8 cellular contexts compared by ENCODE assay signal in the genomic region with DNA sequence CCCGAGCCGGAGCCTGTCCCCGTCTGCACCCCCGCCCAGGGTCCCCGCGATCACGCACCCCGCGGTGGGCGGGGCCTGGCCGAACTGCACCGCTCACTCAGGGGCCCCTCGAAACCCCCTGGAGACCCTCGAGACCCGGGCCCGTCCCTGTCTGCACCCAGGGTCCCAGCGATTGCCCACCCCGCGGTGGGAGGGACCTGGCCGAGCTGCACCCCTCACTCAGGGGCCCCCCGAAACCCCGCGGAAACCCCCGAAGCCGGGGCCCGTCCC. TPM values are rescaled to one million over a fixed set of nuclear protein-coding genes. Genes with fewer than 3 reads are reported as not detected.
DNase-seq lines count a peak whose midpoint lies in the region; ATAC-seq, FAIRE-seq and TF ChIP-seq lines count a peak whose summit lies in the region.

No MANE protein-coding gene starts in this region.

- H3K9ac ChIP-seq in HUES48 (ENCODE audit: low read depth, low read length), result peak overlapping the region; percentile 77; the same call in 1 of the 2 replicates

- H3K27me3 ChIP-seq in HUES48 (ENCODE audit: control insufficient read depth, insufficient read depth, low read length), result no peaks in the 10 kb centered on the region

- intact Hi-C loops in dendritic cell treated with granulocyte-macrophage colony-stimulating factor and Interleukin-4, amounts not matched to agents 40 ng/mL and 50 ng/mL, for 4 days (cut with micrococcal nuclease), result no loop called here

- peak overlapping the region; percentile 85 for H3K27ac Mint-ChIP-seq in dendritic cell treated with granulocyte-macrophage colony-stimulating factor and Interleukin-4, amounts not matched to agents 40 ng/mL and 50 ng/mL, for 4 days
- peak overlapping the region in 5 of 10 donors; percentile 70 to 92 (median 86) for H3K27ac Mint-ChIP-seq in naive thymus-derived CD8-positive, alpha-beta T cell

- no peak for TF ChIP-seq POLR2A in GM12891 (IDR thresholded peaks at IDR 0.05; ENCODE audit: low read depth, low read length)

- H3K36me3 Mint-ChIP-seq in dendritic cell treated with granulocyte-macrophage colony-stimulating factor and Interleukin-4, amounts not matched to agents 40 ng/mL and 50 ng/mL, for 4 days (ENCODE audit: low read depth), result peaks cover 7% of the 10 kb centered on the region
- H3K36me3 Mint-ChIP-seq in naive thymus-derived CD8-positive, alpha-beta T cell, result no peaks in the 10 kb centered on the region

- FAIRE-seq in GM12891 (lab: Jason Lieb, UNC), result no peak

- no peaks in the 10 kb centered on the region for H3K9me3 Mint-ChIP-seq in dendritic cell treated with granulocyte-macrophage colony-stimulating factor and Interleukin-4, amounts not matched to agents 40 ng/mL and 50 ng/mL, for 4 days
- no peaks in the 10 kb centered on the region for H3K9me3 Mint-ChIP-seq in naive thymus-derived CD8-positive, alpha-beta T cell

- no peaks in the 10 kb centered on the region for H3K9me3 ChIP-seq in HUES48 (ENCODE audit: control insufficient read depth, insufficient read depth, low read length)

- no peaks in the 10 kb centered on the region for H3K27me3 Mint-ChIP-seq in dendritic cell treated with granulocyte-macrophage colony-stimulating factor and Interleukin-4, amounts not matched to agents 40 ng/mL and 50 ng/mL, for 4 days
- peaks cover 0 to 4% (median 0%) of the 10 kb centered on the region in 5 donors for H3K27me3 Mint-ChIP-seq in naive thymus-derived CD8-positive, alpha-beta T cell

- POLR2A ChIA-PET in naive thymus-derived CD8-positive, alpha-beta T cell (lab: Charles Lee), result interaction anchor here (0.5 to 5.3 kb wide), 9 partner anchors 9 to 329 kb away, joined by 3 to 51 read pairs (median 4); a partner anchor contains a TSS

- H3K36me3 ChIP-seq in HUES48 (ENCODE audit: control insufficient read depth, insufficient read depth, low read length), result peaks cover 4% of the 10 kb centered on the region; the same call in 1 of the 2 replicates

- H3K4me1 ChIP-seq in HUES48 (ENCODE audit: control insufficient read depth, insufficient read depth, low read length), result no peaks in the 10 kb centered on the region; the same call in 1 of the 2 replicates

- peaks cover 35% of the 10 kb centered on the region for H3K4me1 Mint-ChIP-seq in dendritic cell treated with granulocyte-macrophage colony-stimulating factor and Interleukin-4, amounts not matched to agents 40 ng/mL and 50 ng/mL, for 4 days (ENCODE audit: low read depth)
- H3K4me1 Mint-ChIP-seq in naive thymus-derived CD8-positive, alpha-beta T cell, result peaks cover 12 to 26% (median 13%) of the 10 kb centered on the region in 4 donors

- peak; percentile 11 for ATAC-seq in GM18520 (IDR thresholded peaks at IDR 0.05; ENCODE audit: unreplicated experiment)
- ATAC-seq in naive thymus-derived CD8-positive, alpha-beta T cell, result peak in 1 of 2 donors; percentile 3

- peak in 1 of 10 donors; percentile 13 for DNase-seq in naive thymus-derived CD8-positive, alpha-beta T cell
- DNase-seq in Ammon's horn (ENCODE audit: low spot score) (no peak), HuH-7.5 (ENCODE audit: low spot score) (no peak), hypothalamus (lab: John Stamatoyannopoulos, UW) (no peak), GM12891 (ENCODE audit: insufficient read length, low spot score) (no peak)

- peak overlapping the region; percentile 81 for H3K4me3 Mint-ChIP-seq in dendritic cell treated with granulocyte-macrophage colony-stimulating factor and Interleukin-4, amounts not matched to agents 40 ng/mL and 50 ng/mL, for 4 days
- H3K4me3 Mint-ChIP-seq in naive thymus-derived CD8-positive, alpha-beta T cell, result peak overlapping the region; percentile 69 to 91 (median 79)

- peak overlapping the region; percentile 85 for H3K4me3 ChIP-seq in HUES48 (ENCODE audit: low read depth, low read length)

- peak overlapping the region; percentile 61 for H3K27ac ChIP-seq in HUES48 (ENCODE audit: low read depth, low read length)

TF ChIP-seq in GM12891, 5 proteins besides CTCF, POLR2A, EP300 and RAD21:
- no peak for TF ChIP-seq POU2F2 (IDR thresholded peaks at IDR 0.05; ENCODE audit: low read depth, low read length)
- no peak for TF ChIP-seq PAX5 (IDR thresholded peaks at IDR 0.05; ENCODE audit: insufficient read depth, low read length, severe bottlenecking)
- TF ChIP-seq TAF1 (IDR thresholded peaks at IDR 0.05; ENCODE audit: low read depth, low read length), result no peak
- TF ChIP-seq POLR2AphosphoS5 (IDR thresholded peaks at IDR 0.05; ENCODE audit: low read depth, low read length), result no peak
- no peak for TF ChIP-seq SPI1 (IDR thresholded peaks at IDR 0.05; ENCODE audit: low read depth, low read length)

RNA-seq across cellular contexts. Expression of a gene that starts 0.5 kb away (rescaled TPM):
- 10 to 100 TPM; 17.3 to 19.6 TPM for total RNA-seq in naive thymus-derived CD8-positive, alpha-beta T cell
- 10 to 100 TPM in 1 of 3 donors, 1 to 10 TPM in 2; 5.4 to 10.5 (median 7.4) TPM for polyA plus RNA-seq in naive thymus-derived CD8-positive, alpha-beta T cell
- polyA plus RNA-seq in GM12891 (2012; ENCODE audit: low read depth, missing spikeins), result 43.5 TPM

RNA-seq across cellular contexts. Expression of a gene that starts 19.7 kb away (rescaled TPM):
- 100 to 1,000 TPM; 108 to 115 TPM for total RNA-seq in naive thymus-derived CD8-positive, alpha-beta T cell
- 10 to 100 TPM; 41.0 to 57.3 (median 43.8) TPM for polyA plus RNA-seq in naive thymus-derived CD8-positive, alpha-beta T cell
- 138 TPM for polyA plus RNA-seq in GM12891 (2012; ENCODE audit: low read depth, missing spikeins)

RNA-seq across cellular contexts. Expression of a gene that starts 28.9 kb away (rescaled TPM):
- 10 to 100 TPM; 33.6 to 38.3 TPM for total RNA-seq in naive thymus-derived CD8-positive, alpha-beta T cell
- polyA plus RNA-seq in naive thymus-derived CD8-positive, alpha-beta T cell, result 10 to 100 TPM; 74.4 to 92.2 (median 83.0) TPM
- 60.4 TPM for polyA plus RNA-seq in GM12891 (2012; ENCODE audit: low read depth, missing spikeins)
